1 cellular context compared by ENCODE assay signal in genomic region chr7:29019275-29019820, GRCh38.
TF ChIP-seq lines count a peak whose summit lies in the region.

No MANE protein-coding gene starts in this region.

TF ChIP-seq in K562, 482 proteins besides CTCF, POLR2A, EP300 and RAD21 (continued from another document):
- TF ChIP-seq ZFP91 (CRISPR knock-in tag; IDR thresholded peaks at IDR 0.05) (no peak), EZH2 (IDR thresholded peaks at IDR 0.05; ENCODE audit: borderline replicate concordance, low read depth, low read length) (no peak), POLR2H (tag; IDR thresholded peaks at IDR 0.05; ENCODE audit: low read depth) (no peak), PKNOX1 (IDR thresholded peaks at IDR 0.05) (no peak), CBFB (CRISPR knock-in tag; IDR thresholded peaks at IDR 0.05) (no peak), BCOR (IDR thresholded peaks at IDR 0.05) (no peak), ESRRA (IDR thresholded peaks at IDR 0.05; ENCODE audit: borderline replicate concordance, low read depth) (no peak), PHF20 (IDR thresholded peaks at IDR 0.05; ENCODE audit: partially characterized antibody) (no peak), ZNF436 (CRISPR knock-in tag; IDR thresholded peaks at IDR 0.05) (no peak)
